Comparison of ENCODE assay signal across 21 cellular contexts in the genomic region with DNA sequence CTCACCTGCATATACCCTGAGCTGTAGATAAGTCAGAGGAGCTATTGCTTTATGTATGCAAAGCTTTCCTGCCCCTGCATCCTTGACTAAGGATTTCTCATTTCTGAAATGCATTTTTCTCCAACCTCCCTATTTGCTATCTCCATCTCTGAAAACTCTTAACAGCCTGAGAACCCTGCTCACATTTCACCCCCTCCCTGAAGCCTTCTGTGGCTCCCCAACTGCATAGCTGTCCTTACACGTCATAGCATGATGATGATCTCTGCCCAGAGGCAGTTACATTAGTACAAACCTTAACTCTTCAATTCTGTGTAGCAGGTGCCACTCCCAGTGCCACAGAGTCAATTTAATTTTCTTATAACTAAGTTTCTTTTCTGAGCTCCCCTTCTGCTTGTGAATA.
A peak's percentile ranks its signal among the peaks of the same experiment; 100 is the strongest.
DNase-seq lines count a peak whose midpoint lies in the region; ATAC-seq and TF ChIP-seq lines count a peak whose summit lies in the region.
"Had no signal": no experiment of that assay in that cellular context is flagged by ENCODE, and none has a peak within 500 bp of the region (broad histone marks: within the 10 kb centered on the region; RNA-seq: fewer than 3 reads in every experiment).

No MANE protein-coding gene starts in this region.

- H3K4me3 ChIP-seq in breast epithelium (no peak overlapping the region), adrenal gland (no peak overlapping the region)
- H3K4me3 ChIP-seq: cardiac muscle cell, right lobe of liver, thyroid gland had no signal

- peaks cover 5% of the 10 kb centered on the region for H3K36me3 Mint-ChIP-seq in MCF 10A (ENCODE audit: insufficient read depth, unreplicated experiment)
- peaks cover 3% of the 10 kb centered on the region for H3K36me3 Mint-ChIP-seq in type B pancreatic cell

- CTCF ChIA-PET in MCF 10A (lab: Yijun Ruan, JAX), result interaction anchor here (0.6 to 1.5 kb wide), 6 partner anchors 25 to 300 kb away, joined by 3 read pairs; no protein-coding TSS in a partner anchor

- H3K27me3 Mint-ChIP-seq in MCF 10A (ENCODE audit: insufficient read depth, unreplicated experiment), result no peaks in the 10 kb centered on the region
- no peaks in the 10 kb centered on the region for H3K27me3 Mint-ChIP-seq in type B pancreatic cell

- H3K9me3 ChIP-seq in breast epithelium (peaks cover 0 to 6% of the 10 kb centered on the region in 2 donors), adrenal gland (replicated peaks in 1 of 3) (no peaks in the 10 kb centered on the region)
- H3K9me3 ChIP-seq: neutrophil, right lobe of liver, thyroid gland had no signal

- H3K36me3 ChIP-seq in breast epithelium (no peaks in the 10 kb centered on the region), adrenal gland (replicated peaks in 1 of 2) (no peaks in the 10 kb centered on the region)
- H3K36me3 ChIP-seq: cardiac muscle cell, neutrophil, right lobe of liver, thyroid gland had no signal

- H3K27me3 ChIP-seq in breast epithelium (no peaks in the 10 kb centered on the region), adrenal gland (no peaks in the 10 kb centered on the region)
- H3K27me3 ChIP-seq: cardiac muscle cell, right lobe of liver, thyroid gland had no signal

- H3K4me1 ChIP-seq in breast epithelium, result no peaks in the 10 kb centered on the region
- no peaks in the 10 kb centered on the region for H3K4me1 ChIP-seq in adrenal gland (replicated peaks in 1 of 2)
- H3K4me1 ChIP-seq: right lobe of liver, thyroid gland had no signal

- TF ChIP-seq POLR2A in breast epithelium (IDR thresholded peaks at IDR 0.05) (no peak), adrenal gland (IDR thresholded peaks at IDR 0.05) (no peak)

- DNase-seq in MCF 10A (ENCODE audit: unreplicated experiment), result peak; percentile 66
- no peak for DNase-seq in breast epithelium (ENCODE audit: low spot score in 2 of 2)
- DNase-seq in RPMI7951 (ENCODE audit: low read depth), result peak; percentile 80
- DNase-seq in dedifferentiated amniotic fluid mesenchymal stem cell (ENCODE audit: extremely low spot score), result peak; percentile 63
- no peak for DNase-seq in type B pancreatic cell (ENCODE audit: extremely low spot score, unreplicated experiment)
- no peak for DNase-seq in adrenal gland
- no peak for DNase-seq in NCI-H2171 (lab: John Stamatoyannopoulos, UW)
- DNase-seq: ACHN; activated CD8-positive, alpha-beta memory T cell treated with anti-CD3 and anti-CD28 coated beads for 24 hours; effector CD4-positive, alpha-beta T cell; foreskin melanocyte; NCI-H1092 treated with DMSO at 0.1 percent for 48 hours; NCI-H345; right lobe of liver; stimulated activated CD4-positive, alpha-beta T cell treated with anti-CD3 and anti-CD28 coated beads, Interleukin-2, amount 100 ng/mL, for 48 hours; thyroid gland had no signal

- no TSS peak for BruUV-seq in MCF 10A (replicated peaks; lab: Mats Ljungman, UMichigan)

- ATAC-seq in GM18861 (IDR thresholded peaks at IDR 0.05; ENCODE audit: unreplicated experiment), result no peak
- ATAC-seq: right lobe of liver had no signal

- intact Hi-C loops in MCF 10A (cut with micrococcal nuclease), result loop anchor here (2.0 kb wide), 1 partner anchor 54 kb away; no protein-coding TSS in a partner anchor
- intact Hi-C loops in breast epithelium (cut with DNase I; ENCODE audit: low total_unique reads), result no loop called here
- intact Hi-C loops in adrenal gland (cut with DNase I), result no loop called here

- peaks cover 9% of the 10 kb centered on the region for H3K9me3 Mint-ChIP-seq in MCF 10A (ENCODE audit: unreplicated experiment)
- H3K9me3 Mint-ChIP-seq in type B pancreatic cell, result peaks cover 16% of the 10 kb centered on the region

- H3K4me1 Mint-ChIP-seq in MCF 10A (ENCODE audit: insufficient read depth, unreplicated experiment), result peaks cover 30% of the 10 kb centered on the region
- peaks cover 34% of the 10 kb centered on the region for H3K4me1 Mint-ChIP-seq in type B pancreatic cell (ENCODE audit: unreplicated experiment)
- H3K4me1 Mint-ChIP-seq: IgD-negative memory B cell, memory B cell had no signal

- H3K27ac Mint-ChIP-seq in MCF 10A (ENCODE audit: low read depth, unreplicated experiment) (peak overlapping the region; percentile 36), type B pancreatic cell (peak overlapping the region; percentile 68)
- H3K27ac Mint-ChIP-seq: IgD-negative memory B cell, memory B cell had no signal

- 54 to 87% (median 64%) methylated on average over 1 of the region's 1 CpG for WGBS in adrenal gland, 4 donors

- TF ChIP-seq CTCF in MCF 10A (IDR thresholded peaks at IDR 0.05; ENCODE audit: unreplicated experiment) (no peak), breast epithelium (IDR thresholded peaks at IDR 0.05) (no peak), type B pancreatic cell (conservative IDR thresholded peaks at IDR 0.05) (no peak), adrenal gland (IDR thresholded peaks at IDR 0.05) (no peak)

- no peak overlapping the region for H3K27ac ChIP-seq in breast epithelium
- no peak overlapping the region for H3K27ac ChIP-seq in adrenal gland
- H3K27ac ChIP-seq: cardiac muscle cell, neutrophil, right lobe of liver, thyroid gland had no signal

- no peak overlapping the region for H3K4me3 Mint-ChIP-seq in MCF 10A (ENCODE audit: unreplicated experiment)
- H3K4me3 Mint-ChIP-seq in type B pancreatic cell, result peak overlapping the region; percentile 21
- H3K4me3 Mint-ChIP-seq: IgD-negative memory B cell, memory B cell had no signal

- POLR2A ChIA-PET in MCF 10A (lab: Yijun Ruan, JAX), result interaction anchor here (0.6 to 1.2 kb wide), 5 partner anchors 9 to 549 kb away, joined by 3 to 4 read pairs (median 3); a partner anchor contains a TSS

Comparison
In these comparisons a context has a peak if more than half of its experiments do, and no peak if none do; other contexts are left out.
1. DNase-seq: peak in MCF 10A (single experiment), RPMI7951 (single experiment) and dedifferentiated amniotic fluid mesenchymal stem cell (single experiment); none in breast epithelium (0 of 2), type B pancreatic cell (single experiment), adrenal gland (0 of 7) and NCI-H2171 (single experiment).